ENCODE assay signal across 17 cellular contexts in genomic region chr2:106140913-106141312, GRCh38. TPM values are rescaled to one million over a fixed set of nuclear protein-coding genes. Genes with fewer than 3 reads are reported as not detected.
DNase-seq lines count a peak whose midpoint lies in the region; ATAC-seq and TF ChIP-seq lines count a peak whose summit lies in the region.
"Had no signal": no experiment of that assay in that cellular context is flagged by ENCODE, and none has a peak within 500 bp of the region (broad histone marks: within the 10 kb centered on the region; RNA-seq: fewer than 3 reads in every experiment).

No MANE protein-coding gene starts in this region.

- CTCF ChIA-PET in CD4-positive, alpha-beta memory T cell (lab: Charles Lee; ENCODE audit: partially characterized antibody): interaction anchor here (1.0 to 5.7 kb wide), 3 partner anchors 8 to 38 kb away, joined by 3 to 56 read pairs (median 4); no protein-coding TSS in a partner anchor
- CTCF ChIA-PET in activated CD8-positive, alpha-beta T cell treated with anti-CD3 and anti-CD28 coated beads for 36 hours (lab: Charles Lee): interaction anchor here (0.8 to 1.0 kb wide), 2 partner anchors 28 to 36 kb away, joined by 3 read pairs; no protein-coding TSS in a partner anchor

- H3K9me3 ChIP-seq in CD4-positive, alpha-beta memory T cell (ENCODE audit: control insufficient read depth in 1 of 2, low read length in 2 of 2): no peaks in the 10 kb centered on the region
- H3K9me3 ChIP-seq: heart left ventricle had no signal

- peak overlapping the region; percentile 12 to 96 (median 89) for H3K27ac Mint-ChIP-seq in CD4-positive, alpha-beta memory T cell
- H3K27ac Mint-ChIP-seq in activated CD8-positive, alpha-beta T cell treated with anti-CD3 and anti-CD28 coated beads for 36 hours: peak overlapping the region; percentile 72
- peak overlapping the region; percentile 0 to 97 (median 54) for H3K27ac Mint-ChIP-seq in naive thymus-derived CD8-positive, alpha-beta T cell
- H3K27ac Mint-ChIP-seq: B cell had no signal

- peaks cover 43 to 52% of the 10 kb centered on the region in 2 donors for H3K36me3 Mint-ChIP-seq in CD4-positive, alpha-beta memory T cell
- peaks cover 62% of the 10 kb centered on the region for H3K36me3 Mint-ChIP-seq in activated CD8-positive, alpha-beta T cell treated with anti-CD3 and anti-CD28 coated beads for 36 hours (ENCODE audit: low read depth)
- H3K36me3 Mint-ChIP-seq in naive thymus-derived CD8-positive, alpha-beta T cell: peaks cover 5 to 65% (median 34%) of the 10 kb centered on the region in 3 donors

- POLR2A ChIA-PET in CD4-positive, alpha-beta memory T cell (lab: Charles Lee; ENCODE audit: partially characterized antibody): interaction anchor here (0.5 to 13.8 kb wide), 8 partner anchors 17 to 825 kb away, joined by 3 to 308 read pairs (median 4); no protein-coding TSS in a partner anchor
- POLR2A ChIA-PET in activated CD8-positive, alpha-beta T cell treated with anti-CD3 and anti-CD28 coated beads for 36 hours (lab: Charles Lee): interaction anchor here (2.2 kb wide), 1 partner anchor 18 kb away, joined by 16 read pairs; no protein-coding TSS in a partner anchor
- POLR2A ChIA-PET in naive thymus-derived CD8-positive, alpha-beta T cell (lab: Charles Lee): interaction anchor here (2.2 to 3.2 kb wide), 2 partner anchors 20 to 53 kb away, joined by 7 to 13 read pairs; partner anchors contain the start of gene UXS1

- intact Hi-C loops in CD4-positive, alpha-beta memory T cell (cut with micrococcal nuclease): loop anchor here (10.0 kb wide), 1 partner anchor 54 kb away; the partner anchor contains the start of gene UXS1
- intact Hi-C loops in activated CD8-positive, alpha-beta T cell treated with anti-CD3 and anti-CD28 coated beads for 36 hours (cut with micrococcal nuclease): no loop called here
- intact Hi-C loops in cardiac septum (cut with DNase I): no loop called here

- H3K4me1 Mint-ChIP-seq in CD4-positive, alpha-beta memory T cell: peaks cover 60 to 76% (median 66%) of the 10 kb centered on the region in 4 donors
- H3K4me1 Mint-ChIP-seq in activated CD8-positive, alpha-beta T cell treated with anti-CD3 and anti-CD28 coated beads for 36 hours (ENCODE audit: low read depth): peaks cover 69% of the 10 kb centered on the region
- peaks cover 42 to 71% (median 71%) of the 10 kb centered on the region in 4 donors for H3K4me1 Mint-ChIP-seq in naive thymus-derived CD8-positive, alpha-beta T cell

- H3K27me3 ChIP-seq in CD4-positive, alpha-beta memory T cell (ENCODE audit: insufficient read depth, low read length): no peaks in the 10 kb centered on the region
- H3K27me3 ChIP-seq in foreskin keratinocyte: no peaks in the 10 kb centered on the region
- H3K27me3 ChIP-seq: heart left ventricle had no signal

- no peak for DNase-seq in CD4-positive, alpha-beta memory T cell
- DNase-seq in GM12865 (ENCODE audit: low read depth) (peak; percentile 43), cardiac septum (ENCODE audit: low spot score) (no peak), foreskin keratinocyte (no peak)
- no peak for DNase-seq in activated CD8-positive, alpha-beta T cell treated with anti-CD3 and anti-CD28 coated beads for 36 hours
- no peak for DNase-seq in naive thymus-derived CD8-positive, alpha-beta T cell
- DNase-seq: cerebellar nuclear complex; DMS153; effector memory CD4-positive, alpha-beta T cell; heart left ventricle; immature natural killer cell; NCI-H1436; NCI-H2227 treated with DMSO at 0.1 percent for 48 hours; trophoblast cell had no signal

- H3K27me3 Mint-ChIP-seq in CD4-positive, alpha-beta memory T cell: no peaks in the 10 kb centered on the region
- no peaks in the 10 kb centered on the region for H3K27me3 Mint-ChIP-seq in activated CD8-positive, alpha-beta T cell treated with anti-CD3 and anti-CD28 coated beads for 36 hours
- no peaks in the 10 kb centered on the region for H3K27me3 Mint-ChIP-seq in naive thymus-derived CD8-positive, alpha-beta T cell
- H3K27me3 Mint-ChIP-seq: B cell had no signal

- TF ChIP-seq CTCF in GM12865 (IDR thresholded peaks at IDR 0.05; ENCODE audit: insufficient read depth, low read depth, low read length, missing control alignments): no peak
- no peak for TF ChIP-seq CTCF in activated CD8-positive, alpha-beta T cell treated with anti-CD3 and anti-CD28 coated beads for 36 hours (IDR thresholded peaks at IDR 0.05)
- TF ChIP-seq CTCF in foreskin keratinocyte (conservative IDR thresholded peaks at IDR 0.05): no peak

- H3K27ac ChIP-seq in CD4-positive, alpha-beta memory T cell (ENCODE audit: low read depth, low read length): no peak overlapping the region
- H3K27ac ChIP-seq in foreskin keratinocyte: no peak overlapping the region
- H3K27ac ChIP-seq: heart left ventricle had no signal

- H3K36me3 ChIP-seq in CD4-positive, alpha-beta memory T cell (ENCODE audit: insufficient read depth, low read length): peaks cover 8% of the 10 kb centered on the region

- H3K9me3 Mint-ChIP-seq in CD4-positive, alpha-beta memory T cell: no peaks in the 10 kb centered on the region
- no peaks in the 10 kb centered on the region for H3K9me3 Mint-ChIP-seq in activated CD8-positive, alpha-beta T cell treated with anti-CD3 and anti-CD28 coated beads for 36 hours
- no peaks in the 10 kb centered on the region for H3K9me3 Mint-ChIP-seq in naive thymus-derived CD8-positive, alpha-beta T cell
- H3K9me3 Mint-ChIP-seq: immature natural killer cell had no signal

- peak overlapping the region in 6 of 8 donors; percentile 1 to 59 (median 12) for H3K4me3 Mint-ChIP-seq in CD4-positive, alpha-beta memory T cell
- no peak overlapping the region for H3K4me3 Mint-ChIP-seq in activated CD8-positive, alpha-beta T cell treated with anti-CD3 and anti-CD28 coated beads for 36 hours
- H3K4me3 Mint-ChIP-seq in naive thymus-derived CD8-positive, alpha-beta T cell: peak overlapping the region in 1 of 10 donors; percentile 1
- H3K4me3 Mint-ChIP-seq: B cell, immature natural killer cell had no signal

- peak; percentile 31 for ATAC-seq in activated CD8-positive, alpha-beta T cell treated with anti-CD3 and anti-CD28 coated beads for 36 hours
- ATAC-seq in naive thymus-derived CD8-positive, alpha-beta T cell: no peak
- no peak for ATAC-seq in GM18861 (IDR thresholded peaks at IDR 0.05; ENCODE audit: unreplicated experiment)
- no peak for ATAC-seq in foreskin keratinocyte
- ATAC-seq: heart left ventricle had no signal

- peaks cover 86% of the 10 kb centered on the region for H3K4me1 ChIP-seq in CD4-positive, alpha-beta memory T cell (ENCODE audit: insufficient read depth, low read length)
- H3K4me1 ChIP-seq in foreskin keratinocyte: peaks cover 7% of the 10 kb centered on the region

- no peak overlapping the region for H3K4me3 ChIP-seq in CD4-positive, alpha-beta memory T cell (ENCODE audit: low read length in 2 of 2)
- H3K4me3 ChIP-seq in GM12865 (ENCODE audit: low read depth, low read length): no peak overlapping the region
- H3K4me3 ChIP-seq: heart left ventricle, smooth muscle cell had no signal

RNA-seq across cellular contexts. Expression of gene UXS1, which starts 53.2 kb away (rescaled TPM):
- total RNA-seq in CD4-positive, alpha-beta memory T cell: 100 to 1,000 TPM; 143 to 150 TPM
- polyA plus RNA-seq in CD4-positive, alpha-beta memory T cell: 10 to 100 TPM; 87.2 to 91.8 TPM
- total RNA-seq in activated CD8-positive, alpha-beta T cell treated with anti-CD3 and anti-CD28 coated beads for 36 hours: 10 to 100 TPM; 47.4 to 47.8 TPM
- total RNA-seq in naive thymus-derived CD8-positive, alpha-beta T cell: 100 to 1,000 TPM; 186 to 187 TPM
- polyA plus RNA-seq in naive thymus-derived CD8-positive, alpha-beta T cell: 100 to 1,000 TPM in 1 of 3 donors, 10 to 100 TPM in 2; 56.4 to 108 (median 74.9) TPM
- 23.3 TPM for total RNA-seq in cardiac septum
- 30.0 and 31.6 TPM in 2 replicates for total RNA-seq in foreskin keratinocyte
- 23.3 and 26.1 TPM in 2 replicates for polyA plus RNA-seq in foreskin keratinocyte
